ENCODE assay signal across 1 cellular context in the genomic region with DNA sequence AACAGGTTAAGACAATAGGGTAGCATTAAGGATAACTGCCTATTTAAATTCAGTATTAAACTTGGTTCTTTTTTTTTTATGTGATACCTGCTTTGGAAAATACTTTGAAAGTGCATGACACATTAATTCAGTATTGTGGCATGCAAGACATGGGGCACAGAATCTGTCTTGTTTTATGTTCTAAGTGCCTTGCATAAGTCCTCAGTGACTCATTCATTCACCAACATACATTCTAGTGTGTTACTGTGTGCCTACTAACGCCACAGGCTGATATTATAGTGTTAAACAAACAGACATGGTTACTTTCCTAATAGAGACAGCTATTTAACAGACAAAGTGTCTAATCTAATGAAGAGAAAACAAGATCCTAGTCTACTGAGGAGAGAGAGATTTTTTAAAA.
A peak's percentile ranks its signal among the peaks of the same experiment; 100 is the strongest.
TF ChIP-seq lines count a peak whose summit lies in the region.

No MANE protein-coding gene starts in this region.

TF ChIP-seq in HepG2, 621 proteins besides CTCF, POLR2A, EP300 and RAD21 (continued from another document):
- TF ChIP-seq PATZ1 (CRISPR knock-in tag; IDR thresholded peaks at IDR 0.05) (no peak), ZNF543 (CRISPR knock-in tag; IDR thresholded peaks at IDR 0.05) (no peak), ARID5B (CRISPR knock-in tag; IDR thresholded peaks at IDR 0.05) (0 out of 2 replicates have a peak, but pooled peaks have one; percentile 11), FOXK1 (CRISPR knock-in tag; IDR thresholded peaks at IDR 0.05; ENCODE audit: borderline replicate concordance, low read depth) (0 out of 2 replicates have a peak, but pooled peaks have one; percentile 18), KAT2B (IDR thresholded peaks at IDR 0.05; ENCODE audit: borderline replicate concordance, low read depth, low read length) (no peak), ZNF878 (CRISPR knock-in tag; IDR thresholded peaks at IDR 0.05) (no peak), ZNF558 (CRISPR knock-in tag; IDR thresholded peaks at IDR 0.05; ENCODE audit: borderline replicate concordance) (no peak)
TF ChIP-seq in HepG2: peak in this region for 5.
